In the genomic region with DNA sequence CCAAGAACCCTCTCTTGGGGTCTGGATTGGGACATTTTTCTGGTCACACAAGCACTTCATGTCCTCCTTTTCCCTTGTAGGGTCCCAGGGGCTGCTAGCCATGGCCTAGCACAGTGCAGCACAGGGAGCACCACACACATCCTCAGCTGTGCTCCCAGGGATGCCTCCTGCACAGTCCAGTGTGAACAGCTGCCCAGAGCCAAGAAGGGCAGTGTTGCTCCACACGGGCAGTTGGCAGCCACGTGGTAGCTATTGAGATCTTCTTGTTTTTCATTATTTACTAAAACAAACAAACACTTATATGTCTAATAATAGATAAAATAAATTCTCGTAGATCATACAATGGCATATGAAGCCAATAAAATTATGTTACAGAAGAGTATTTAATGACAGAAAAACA, we compare ENCODE assay signal across 29 cellular contexts.
"Had no signal": no experiment of that assay in that cellular context is flagged by ENCODE, and none has a peak within 500 bp of the region (broad histone marks: within the 10 kb centered on the region; RNA-seq: fewer than 3 reads in every experiment).

No MANE protein-coding gene starts in this region.

- H3K36me3 Mint-ChIP-seq: activated CD4-positive, alpha-beta memory T cell treated with anti-CD3 and anti-CD28 coated beads for 36 hours; activated naive CD4-positive, alpha-beta T cell treated with anti-CD3 and anti-CD28 coated beads, Interleukin-2, amount 10 ng/mL, durations not matched to agents 7 days and 5 days; activated naive CD4-positive, alpha-beta T cell treated with anti-CD3 and anti-CD28 coated beads, Interleukin-2, amount 50 U/mL, for 72 hours; activated naive CD8-positive, alpha-beta T cell treated with anti-CD3 and anti-CD28 coated beads, Interleukin-2, amount 10 ng/mL, durations not matched to agents 7 days and 5 days; brain had no signal

- DNase-seq: activated B cell treated with CpG ODN at 0.5 μM for 24 hours; activated CD4-positive, alpha-beta memory T cell treated with anti-CD3 and anti-CD28 coated beads for 36 hours; activated CD4-positive, alpha-beta T cell treated with anti-CD3 and anti-CD28 coated beads for 48 hours; activated CD8-positive, alpha-beta memory T cell treated with anti-CD3 and anti-CD28 coated beads, Interleukin-2, amount 50 U/mL, for 48 hours; activated gamma-delta T cell; activated naive CD4-positive, alpha-beta T cell; activated naive CD4-positive, alpha-beta T cell treated with anti-CD3 and anti-CD28 coated beads, Interleukin-2, amount 10 ng/mL, durations not matched to agents 7 days and 5 days; activated naive CD8-positive, alpha-beta T cell treated with anti-CD3 and anti-CD28 coated beads, Interleukin-2, amount 10 ng/mL, durations not matched to agents 7 days and 5 days; activated T-cell treated with anti-CD3 and anti-CD28 coated beads for 4 hours; activated T-cell treated with anti-CD3 and anti-CD28 coated beads, Interleukin-2, amount 50 U/mL, for 24 hours; activated T-cell treated with anti-CD3 and anti-CD28 coated beads, Interleukin-2, amount 50 U/mL, for 72 hours; central memory CD4-positive, alpha-beta T cell; cerebellar nuclear complex; colonic mucosa; effector CD8-positive, alpha-beta T cell; esophagus squamous epithelium; foreskin melanocyte; heart right ventricle; T-helper 9 cell; WERI-Rb-1 had no signal

- H3K36me3 ChIP-seq: ascending aorta, breast epithelium, cardiac muscle cell, colonic mucosa, esophagus squamous epithelium, gastroesophageal sphincter, heart right ventricle, WERI-Rb-1 had no signal

- H3K4me3 ChIP-seq: ascending aorta, breast epithelium, cardiac muscle cell, colonic mucosa, esophagus squamous epithelium, gastroesophageal sphincter, heart right ventricle had no signal

- H3K27ac ChIP-seq: ascending aorta, breast epithelium, cardiac muscle cell, colonic mucosa, epithelial cell of prostate, esophagus squamous epithelium, gastroesophageal sphincter, heart right ventricle, WERI-Rb-1 had no signal

- H3K27ac Mint-ChIP-seq: activated B cell treated with CpG ODN at 0.5 μM for 24 hours; activated CD4-positive, alpha-beta memory T cell treated with anti-CD3 and anti-CD28 coated beads for 36 hours; activated naive CD4-positive, alpha-beta T cell treated with anti-CD3 and anti-CD28 coated beads, Interleukin-2, amount 10 ng/mL, durations not matched to agents 7 days and 5 days; activated naive CD4-positive, alpha-beta T cell treated with anti-CD3 and anti-CD28 coated beads, Interleukin-2, amount 50 U/mL, for 72 hours; activated naive CD8-positive, alpha-beta T cell treated with anti-CD3 and anti-CD28 coated beads, Interleukin-2, amount 10 ng/mL, durations not matched to agents 7 days and 5 days; activated T-cell treated with anti-CD3 and anti-CD28 coated beads, Interleukin-2, amount 50 U/mL, for 24 hours; activated T-cell treated with anti-CD3 and anti-CD28 coated beads, Interleukin-2, amount 50 U/mL, for 72 hours; brain; T-helper 1 cell treated with Interleukin-12 subunit alpha and Interleukin-12 subunit beta and Interleukin-4 antibody, amounts not matched to agents 30 μg/mL and 1 μg/mL, for 36 hours had no signal

- H3K4me1 ChIP-seq: ascending aorta, colonic mucosa, esophagus squamous epithelium, gastroesophageal sphincter, heart right ventricle had no signal

- ATAC-seq: activated CD4-positive, CD25-positive, alpha-beta regulatory T cell treated with anti-CD3 and anti-CD28 coated beads, Interleukin-2, amount 50 U/mL, for 24 hours; activated naive CD4-positive, alpha-beta T cell treated with anti-CD3 and anti-CD28 coated beads, Interleukin-2, amount 50 U/mL, for 72 hours; activated T-cell treated with anti-CD3 and anti-CD28 coated beads, Interleukin-2, amount 50 U/mL, for 72 hours; gastroesophageal sphincter; heart right ventricle had no signal

- H3K9me3 ChIP-seq: ascending aorta, breast epithelium, colonic mucosa, esophagus squamous epithelium, gastroesophageal sphincter, heart right ventricle had no signal

- H3K4me3 Mint-ChIP-seq: activated B cell treated with CpG ODN at 0.5 μM for 24 hours; activated CD4-positive, alpha-beta memory T cell treated with anti-CD3 and anti-CD28 coated beads for 36 hours; activated naive CD4-positive, alpha-beta T cell treated with anti-CD3 and anti-CD28 coated beads, Interleukin-2, amount 10 ng/mL, durations not matched to agents 7 days and 5 days; activated naive CD8-positive, alpha-beta T cell treated with anti-CD3 and anti-CD28 coated beads, Interleukin-2, amount 10 ng/mL, durations not matched to agents 7 days and 5 days; activated T-cell treated with anti-CD3 and anti-CD28 coated beads, Interleukin-2, amount 50 U/mL, for 24 hours; activated T-cell treated with anti-CD3 and anti-CD28 coated beads, Interleukin-2, amount 50 U/mL, for 72 hours; brain; T-helper 1 cell treated with Interleukin-12 subunit alpha and Interleukin-12 subunit beta and Interleukin-4 antibody, amounts not matched to agents 30 μg/mL and 1 μg/mL, for 36 hours had no signal

- H3K27me3 ChIP-seq: ascending aorta, breast epithelium, cardiac muscle cell, colonic mucosa had no signal

- H3K4me1 Mint-ChIP-seq: activated B cell treated with CpG ODN at 0.5 μM for 24 hours; activated naive CD4-positive, alpha-beta T cell treated with anti-CD3 and anti-CD28 coated beads, Interleukin-2, amount 10 ng/mL, durations not matched to agents 7 days and 5 days; activated naive CD8-positive, alpha-beta T cell treated with anti-CD3 and anti-CD28 coated beads, Interleukin-2, amount 10 ng/mL, durations not matched to agents 7 days and 5 days had no signal

- H3K9me3 Mint-ChIP-seq: activated B cell treated with CpG ODN at 0.5 μM for 24 hours; activated CD4-positive, alpha-beta memory T cell treated with anti-CD3 and anti-CD28 coated beads for 36 hours; activated naive CD4-positive, alpha-beta T cell treated with anti-CD3 and anti-CD28 coated beads, Interleukin-2, amount 10 ng/mL, durations not matched to agents 7 days and 5 days; activated naive CD4-positive, alpha-beta T cell treated with anti-CD3 and anti-CD28 coated beads, Interleukin-2, amount 50 U/mL, for 72 hours; activated naive CD8-positive, alpha-beta T cell treated with anti-CD3 and anti-CD28 coated beads, Interleukin-2, amount 10 ng/mL, durations not matched to agents 7 days and 5 days; activated T-cell treated with anti-CD3 and anti-CD28 coated beads, Interleukin-2, amount 50 U/mL, for 24 hours; activated T-cell treated with anti-CD3 and anti-CD28 coated beads, Interleukin-2, amount 50 U/mL, for 72 hours; T-helper 1 cell treated with Interleukin-12 subunit alpha and Interleukin-12 subunit beta and Interleukin-4 antibody, amounts not matched to agents 30 μg/mL and 1 μg/mL, for 36 hours had no signal
